Comparison of ENCODE assay signal across 1 cellular context in genomic region chr6:77106992-77107391, GRCh38.
A peak's percentile ranks its signal among the peaks of the same experiment; 100 is the strongest.
TF ChIP-seq lines count a peak whose summit lies in the region.

No MANE protein-coding gene starts in this region.

TF ChIP-seq in GM12878, 131 proteins besides CTCF, POLR2A, EP300 and RAD21 (continued from another document):
- TF ChIP-seq USF1 (IDR thresholded peaks at IDR 0.05; ENCODE audit: borderline replicate concordance, extremely low read length, insufficient read depth, low read depth, low read length) (no peak), BACH1 (IDR thresholded peaks at IDR 0.05; ENCODE audit: borderline replicate concordance) (no peak), NR2F1 (conservative IDR thresholded peaks at IDR 0.05) (0 out of 2 replicates have a peak, but pooled peaks have one; percentile 34), POLR2AphosphoS5 (IDR thresholded peaks at IDR 0.05; ENCODE audit: low read length) (no peak), NR2C1 (IDR thresholded peaks at IDR 0.05) (no peak)
